In genomic region chr1:40182956-40183710, GRCh38 we compare ENCODE assay signal across 8 cellular contexts. TPM values are rescaled to one million over a fixed set of nuclear protein-coding genes. Genes with fewer than 3 reads are reported as not detected.
DNase-seq lines count a peak whose midpoint lies in the region; ATAC-seq and TF ChIP-seq lines count a peak whose summit lies in the region.

No MANE protein-coding gene starts in this region.

- DNase-seq in stimulated activated CD4-positive, alpha-beta T cell treated with anti-CD3 and anti-CD28 coated beads, Interleukin-4, amount 100 ng/mL, for 24 hours: peak; percentile 16
- no peak for DNase-seq in stimulated activated CD4-positive, alpha-beta T cell treated with anti-CD3 and anti-CD28 coated beads, Interleukin-12 subunit alpha, Interleukin-12 subunit beta, amount 100 ng/mL, for 4 hours
- DNase-seq in NCI-H69 (lab: John Stamatoyannopoulos, UW): peak; percentile 4
- peak; percentile 4 for DNase-seq in fibroblast of gingiva (ENCODE audit: low read depth)
- DNase-seq in upper lobe of right lung: no peak
- no peak for DNase-seq in effector memory CD8-positive, alpha-beta T cell
- no peak for DNase-seq in NCI-H1105 (lab: John Stamatoyannopoulos, UW)
- DNase-seq in body of pancreas: no peak

- no peaks in the 10 kb centered on the region for H3K9me3 Mint-ChIP-seq in effector memory CD8-positive, alpha-beta T cell

- no peaks in the 10 kb centered on the region for H3K27me3 Mint-ChIP-seq in effector memory CD8-positive, alpha-beta T cell

- no peaks in the 10 kb centered on the region for H3K36me3 ChIP-seq in upper lobe of right lung
- H3K36me3 ChIP-seq in body of pancreas (replicated peaks in 1 of 2; ENCODE audit: insufficient read depth in 1 of 2, low read depth in 2 of 2): no peaks in the 10 kb centered on the region

- peaks cover 10% of the 10 kb centered on the region for H3K36me3 Mint-ChIP-seq in effector memory CD8-positive, alpha-beta T cell (ENCODE audit: insufficient read depth)

- H3K4me1 Mint-ChIP-seq in effector memory CD8-positive, alpha-beta T cell (ENCODE audit: low read depth in 2 of 2): peaks cover 40 to 73% of the 10 kb centered on the region in 2 donors

- intact Hi-C loops in upper lobe of right lung (cut with DNase I): no loop called here
- intact Hi-C loops in body of pancreas (cut with DNase I): no loop called here

- H3K4me3 Mint-ChIP-seq in effector memory CD8-positive, alpha-beta T cell: no peak overlapping the region

- H3K9me3 ChIP-seq in upper lobe of right lung (no peaks in the 10 kb centered on the region), body of pancreas (no peaks in the 10 kb centered on the region)

- 60 to 63% methylated on average over 3 of the region's 3 CpGs for WGBS in body of pancreas, 2 donors

- no peak for TF ChIP-seq POLR2A in body of pancreas (IDR thresholded peaks at IDR 0.05)

- ATAC-seq in upper lobe of right lung (no peak), body of pancreas (no peak)
- no peak for ATAC-seq in effector memory CD8-positive, alpha-beta T cell (replicated peaks)

- H3K4me1 ChIP-seq in upper lobe of right lung (peaks cover 19% of the 10 kb centered on the region), body of pancreas (no peaks in the 10 kb centered on the region)

- TF ChIP-seq CTCF in upper lobe of right lung (IDR thresholded peaks at IDR 0.05) (peak; percentile 34), body of pancreas (IDR thresholded peaks at IDR 0.05) (peak in 2 of 7 experiments; percentile 22 to 28)

- no peak overlapping the region for H3K4me3 ChIP-seq in upper lobe of right lung
- no peak overlapping the region for H3K4me3 ChIP-seq in body of pancreas

- H3K27me3 ChIP-seq in upper lobe of right lung (no peaks in the 10 kb centered on the region), body of pancreas (no peaks in the 10 kb centered on the region)

- H3K27ac Mint-ChIP-seq in effector memory CD8-positive, alpha-beta T cell: peak overlapping the region in 1 of 2 donors; percentile 67

- no peak overlapping the region for H3K27ac ChIP-seq in upper lobe of right lung
- H3K27ac ChIP-seq in body of pancreas: no peak overlapping the region

RNA-seq across cellular contexts. Expression of gene RLF, which starts 21.9 kb away (rescaled TPM):
- 13.4 TPM for total RNA-seq in upper lobe of right lung
- 1 to 10 TPM; 7.5 to 9.2 TPM for total RNA-seq in body of pancreas

Comparison
In these comparisons a context has a peak if more than half of its experiments do, and no peak if none do; other contexts are left out.
1. DNase-seq: peak in stimulated activated CD4-positive, alpha-beta T cell treated with anti-CD3 and anti-CD28 coated beads, Interleukin-4, amount 100 ng/mL, for 24 hours (single experiment), NCI-H69 (single experiment) and fibroblast of gingiva (single experiment); none in stimulated activated CD4-positive, alpha-beta T cell treated with anti-CD3 and anti-CD28 coated beads, Interleukin-12 subunit alpha, Interleukin-12 subunit beta, amount 100 ng/mL, for 4 hours (single experiment), upper lobe of right lung (single experiment), effector memory CD8-positive, alpha-beta T cell (0 of 3), NCI-H1105 (single experiment) and body of pancreas (0 of 4).